Comparison of ENCODE assay signal across 25 cellular contexts in genomic region chr11:132244871-132245557, GRCh38.
"Had no signal": no experiment of that assay in that cellular context is flagged by ENCODE, and none has a peak within 500 bp of the region (broad histone marks: within the 10 kb centered on the region; RNA-seq: fewer than 3 reads in every experiment).

No MANE protein-coding gene starts in this region.

- H3K27me3 ChIP-seq: adrenal gland, ascending aorta, gastroesophageal sphincter, hepatocyte, right atrium auricular region, uterus had no signal

- H3K9me3 Mint-ChIP-seq: activated naive CD4-positive, alpha-beta T cell treated with anti-CD3 and anti-CD28 coated beads for 36 hours had no signal

- H3K4me2 ChIP-seq: hepatocyte had no signal

- DNase-seq: activated CD4-positive, alpha-beta T cell treated with anti-CD3 and anti-CD28 coated beads for 36 hours; activated CD4-positive, alpha-beta T cell treated with anti-CD3 and anti-CD28 coated beads, Interleukin-2, amount 50 U/mL, for 48 hours; activated CD4-positive, CD25-positive, alpha-beta regulatory T cell; activated CD8-positive, alpha-beta memory T cell treated with anti-CD3 and anti-CD28 coated beads for 24 hours; activated effector memory CD4-positive, alpha-beta T cell treated with Interleukin-2 at 50 U/mL for 16 hours; activated naive CD4-positive, alpha-beta T cell treated with anti-CD3 and anti-CD28 coated beads for 36 hours; activated naive CD8-positive, alpha-beta T cell treated with anti-CD3 and anti-CD28 coated beads for 36 hours; adrenal gland; cortex of kidney; left cardiac atrium; mammary epithelial cell; nephron progenitor cell; pancreas; stimulated activated CD4-positive, alpha-beta T cell treated with anti-CD3 and anti-CD28 coated beads, Interleukin-2, amount 100 ng/mL, for 48 hours; stimulated activated naive CD8-positive, alpha-beta T cell treated with anti-CD3 and anti-CD28 coated beads, Interleukin-15, Interleukin-2, amounts not matched to agents 100 U/mL and 50 U/mL, for 24 hours; trophoblast cell; uterus had no signal

- FAIRE-seq: endothelial cell of umbilical vein, keratinocyte, pancreas had no signal

- H3K27me3 Mint-ChIP-seq: activated CD4-positive, alpha-beta T cell treated with anti-CD3 and anti-CD28 coated beads for 36 hours; activated naive CD8-positive, alpha-beta T cell treated with anti-CD3 and anti-CD28 coated beads for 36 hours had no signal

- H3K4me3 ChIP-seq: adrenal gland, ascending aorta, gastroesophageal sphincter, hepatocyte, pancreas, prostate gland, right atrium auricular region, thoracic aorta, uterus had no signal

- H3K27ac Mint-ChIP-seq: activated CD4-positive, alpha-beta T cell treated with anti-CD3 and anti-CD28 coated beads for 36 hours; activated naive CD4-positive, alpha-beta T cell treated with anti-CD3 and anti-CD28 coated beads for 36 hours; activated naive CD8-positive, alpha-beta T cell treated with anti-CD3 and anti-CD28 coated beads for 36 hours; nephron progenitor cell had no signal

- ATAC-seq: activated CD4-positive, alpha-beta T cell treated with anti-CD3 and anti-CD28 coated beads for 36 hours; gastroesophageal sphincter; stimulated activated naive CD8-positive, alpha-beta T cell treated with anti-CD3 and anti-CD28 coated beads, Interleukin-15, Interleukin-2, amounts not matched to agents 100 U/mL and 50 U/mL, for 24 hours had no signal

- H3K4me1 Mint-ChIP-seq: activated CD4-positive, alpha-beta T cell treated with anti-CD3 and anti-CD28 coated beads for 36 hours; activated naive CD8-positive, alpha-beta T cell treated with anti-CD3 and anti-CD28 coated beads for 36 hours had no signal

- H3K36me3 Mint-ChIP-seq: activated naive CD8-positive, alpha-beta T cell treated with anti-CD3 and anti-CD28 coated beads for 36 hours had no signal

- H3K4me3 Mint-ChIP-seq: activated CD4-positive, alpha-beta T cell treated with anti-CD3 and anti-CD28 coated beads for 36 hours; activated naive CD4-positive, alpha-beta T cell treated with anti-CD3 and anti-CD28 coated beads for 36 hours; activated naive CD8-positive, alpha-beta T cell treated with anti-CD3 and anti-CD28 coated beads for 36 hours; nephron progenitor cell had no signal

- H3K79me2 ChIP-seq: hepatocyte had no signal

- H3K9me3 ChIP-seq: adrenal gland, ascending aorta, pancreas, prostate gland, thoracic aorta, uterus had no signal

- H3K36me3 ChIP-seq: adrenal gland, ascending aorta, gastroesophageal sphincter, pancreas, prostate gland, right atrium auricular region, thoracic aorta, uterus had no signal

- H2AFZ ChIP-seq: hepatocyte had no signal

- H3K27ac ChIP-seq: adrenal gland, ascending aorta, gastroesophageal sphincter, hepatocyte, pancreas, prostate gland, right atrium auricular region, thoracic aorta, uterus had no signal

- H3K4me1 ChIP-seq: adrenal gland, ascending aorta, gastroesophageal sphincter, pancreas, prostate gland, right atrium auricular region, uterus had no signal
